10 cellular contexts compared by ENCODE assay signal in genomic region chr10:113879691-113880090, GRCh38. TPM values are rescaled to one million over a fixed set of nuclear protein-coding genes. Genes with fewer than 3 reads are reported as not detected.
DNase-seq lines count a peak whose midpoint lies in the region; ATAC-seq and TF ChIP-seq lines count a peak whose summit lies in the region.
"Had no signal": no experiment of that assay in that cellular context is flagged by ENCODE, and none has a peak within 500 bp of the region (broad histone marks: within the 10 kb centered on the region; RNA-seq: fewer than 3 reads in every experiment).

No MANE protein-coding gene starts in this region.

- no peaks in the 10 kb centered on the region for H3K9me2 ChIP-seq in DOHH2 (replicated peaks; ENCODE audit: control insufficient read depth, low read length)

- H3K79me2 ChIP-seq in DOHH2 (ENCODE audit: control insufficient read depth, low read length), result peaks cover 10% of the 10 kb centered on the region

- H3K4me3 ChIP-seq in DOHH2 (ENCODE audit: low read length), result no peak overlapping the region
- H3K4me3 ChIP-seq: transverse colon had no signal

- ATAC-seq in GM19324 (IDR thresholded peaks at IDR 0.05; ENCODE audit: low FRiP score, unreplicated experiment) (peak; percentile 53), HG02623 (IDR thresholded peaks at IDR 0.05; ENCODE audit: unreplicated experiment) (peak; percentile 85), HG03439 (IDR thresholded peaks at IDR 0.05; ENCODE audit: unreplicated experiment) (peak; percentile 83)

- no peaks in the 10 kb centered on the region for H3K9me3 ChIP-seq in DOHH2 (ENCODE audit: control insufficient read depth, insufficient read depth, low read length)
- H3K9me3 ChIP-seq: transverse colon had no signal

- peaks cover 13% of the 10 kb centered on the region for H3K4me1 ChIP-seq in DOHH2 (ENCODE audit: control insufficient read depth, low read length)
- H3K4me1 ChIP-seq: transverse colon had no signal

- no peak for DNase-seq in DMS 273 treated with DMSO at 0.1 percent for 48 hours (lab: John Stamatoyannopoulos, UW)
- no peak for DNase-seq in NCI-H2171 treated with DMSO at 0.1 percent for 48 hours (lab: John Stamatoyannopoulos, UW)
- DNase-seq in A172 (ENCODE audit: low spot score), result no peak
- DNase-seq in GM19238 (ENCODE audit: insufficient read length, low spot score), result no peak
- DNase-seq: NCI-H1048, transverse colon had no signal

- H3K36me3 ChIP-seq in DOHH2 (ENCODE audit: control insufficient read depth, low read length), result peaks cover 45% of the 10 kb centered on the region

- H3K27ac ChIP-seq in DOHH2 (ENCODE audit: low read depth, low read length), result no peak overlapping the region
- H3K27ac ChIP-seq: transverse colon had no signal

- no peaks in the 10 kb centered on the region for H3F3A ChIP-seq in DOHH2 (ENCODE audit: control insufficient read depth, insufficient read depth)

- peak overlapping the region; percentile 22; the same call in 1 of the 2 replicates for H3K4me2 ChIP-seq in DOHH2 (ENCODE audit: low read length)

- H3K27me3 ChIP-seq in DOHH2 (ENCODE audit: control insufficient read depth, low read length), result no peaks in the 10 kb centered on the region
- H3K27me3 ChIP-seq: transverse colon had no signal

- H4K20me1 ChIP-seq in DOHH2 (ENCODE audit: control insufficient read depth, insufficient read depth, low read depth, low read length), result no peaks in the 10 kb centered on the region

- TF ChIP-seq CTCF in DOHH2 (IDR thresholded peaks at IDR 0.05; ENCODE audit: low read depth, low read length, poor library complexity, severe bottlenecking), result no peak

RNA-seq across cellular contexts. Expression of gene NHLRC2, which starts 25.2 kb away (rescaled TPM):
- 23.7 and 29.1 TPM in 2 replicates for total RNA-seq in A172 (2014; rRNA removed; shearing (Covaris generic))

RNA-seq across cellular contexts. Expression of gene DCLRE1A, which starts 25.8 kb away (rescaled TPM):
- total RNA-seq in A172 (2014; rRNA removed; shearing (Covaris generic)), result 16.4 and 18.1 TPM in 2 replicates
